ENCODE assay signal across 27 cellular contexts in the genomic region with DNA sequence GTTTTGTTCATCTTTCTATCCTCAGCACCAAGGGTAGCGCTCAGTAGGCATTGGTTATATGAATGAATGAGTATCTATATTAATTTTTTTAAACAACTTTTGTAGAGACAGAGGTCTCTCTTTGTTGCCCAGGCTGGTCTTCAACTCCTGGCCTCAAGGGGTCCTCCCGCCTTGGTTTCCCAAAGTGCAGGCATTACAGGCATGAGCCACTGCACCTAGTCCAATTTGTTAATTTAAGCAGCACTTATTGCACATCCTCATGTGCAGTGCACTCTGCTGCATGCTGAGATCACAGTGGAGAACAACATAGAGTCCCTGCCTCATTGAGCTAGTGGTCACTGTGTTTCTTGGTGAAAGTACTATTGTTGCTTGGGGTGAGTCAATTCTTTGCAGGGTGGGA.
DNase-seq lines count a peak whose midpoint lies in the region; ATAC-seq, FAIRE-seq and TF ChIP-seq lines count a peak whose summit lies in the region.
"Had no signal": no experiment of that assay in that cellular context is flagged by ENCODE, and none has a peak within 500 bp of the region (broad histone marks: within the 10 kb centered on the region; RNA-seq: fewer than 3 reads in every experiment).

No MANE protein-coding gene starts in this region.

- H3K9ac ChIP-seq in HUES6 (ENCODE audit: low read length), result peak overlapping the region; percentile 4
- peak overlapping the region; percentile 21; the same call in 1 of the 2 replicates for H3K9ac ChIP-seq in iPS-20b (ENCODE audit: low read depth, low read length)
- no peak overlapping the region for H3K9ac ChIP-seq in skeletal muscle tissue (ENCODE audit: low read depth in 1 of 3, low read length in 3 of 3)
- H3K9ac ChIP-seq: BLaER1 treated with 17β-estradiol and CSF1 and Interleukin-3, amounts not matched to agents 10 nM and 100 nM had no signal

- no peak for ATAC-seq in HG03469 (IDR thresholded peaks at IDR 0.05; ENCODE audit: unreplicated experiment)
- ATAC-seq: T-cell had no signal

- FAIRE-seq in bronchial epithelial cell (lab: Jason Lieb, UNC) (peak; percentile 28), GM12892 (lab: Jason Lieb, UNC) (no peak)
- FAIRE-seq: A549, D721Med, G401.6 had no signal

- no peak for TF ChIP-seq POLR2A in GM12892 (IDR thresholded peaks at IDR 0.05; ENCODE audit: low read depth, low read length)

- H3K4me1 ChIP-seq in HUES6 (ENCODE audit: control insufficient read depth, insufficient read depth, low read length), result peaks cover 49% of the 10 kb centered on the region
- peaks cover 14% of the 10 kb centered on the region for H3K4me1 ChIP-seq in iPS-20b (ENCODE audit: insufficient read depth, low read length)
- peaks cover 6 to 7% (median 6%) of the 10 kb centered on the region in 3 donors for H3K4me1 ChIP-seq in skeletal muscle tissue (ENCODE audit: control insufficient read depth in 3 of 3, insufficient read depth in 3 of 3, low read length in 3 of 3)

- no peak for TF ChIP-seq CTCF in bronchial epithelial cell (IDR thresholded peaks at IDR 0.05; ENCODE audit: insufficient read depth, low read length, severe bottlenecking)

- DNase-seq in bronchial epithelial cell (ENCODE audit: low read depth), result no peak
- no peak for DNase-seq in GM12892 (ENCODE audit: insufficient read length)
- DNase-seq in HuH-7.5 (ENCODE audit: low spot score), result no peak
- no peak for DNase-seq in NOMO-1 treated with dmso at 0.1 percent for 144 hours (lab: John Stamatoyannopoulos, UW; ENCODE audit: unreplicated experiment)
- DNase-seq: AML-193; CD4-positive, alpha-beta T cell; Karpas-422; NCI-H1092 treated with DMSO at 0.1 percent for 48 hours; NCI-H1436; NCI-H187; NCI-H2081 treated with DMSO at 0.1 percent for 48 hours; NCI-H2171; NCI-H226; NCI-H510A treated with DMSO at 0.1 percent for 48 hours; NCI-H774; NK-92 treated with Interleukin-12 subunit alpha and Interleukin-12 subunit beta, amount 100 ng/mL, for 24 hours; PC-9; T-cell had no signal

- H3K9me3 ChIP-seq in HUES6 (ENCODE audit: control insufficient read depth, insufficient read depth, low read depth, low read length), result peaks cover 6% of the 10 kb centered on the region; the same call in 1 of the 2 replicates
- no peaks in the 10 kb centered on the region for H3K9me3 ChIP-seq in iPS-20b (ENCODE audit: insufficient read depth, low read depth, low read length)
- H3K9me3 ChIP-seq in skeletal muscle tissue (ENCODE audit: control insufficient read depth in 3 of 3, low read length in 3 of 3), result no peaks in the 10 kb centered on the region
- H3K9me3 ChIP-seq: A549; BLaER1 treated with 17β-estradiol and CSF1 and Interleukin-3, amounts not matched to agents 10 nM and 100 nM; SJSA1 had no signal

- peaks cover 9% of the 10 kb centered on the region; the same call in 1 of the 2 replicates for H3K36me3 ChIP-seq in HUES6 (ENCODE audit: control insufficient read depth, insufficient read depth, low read length)
- no peaks in the 10 kb centered on the region for H3K36me3 ChIP-seq in bronchial epithelial cell (ENCODE audit: control insufficient read depth, insufficient read depth, low read length)
- H3K36me3 ChIP-seq in iPS-20b (ENCODE audit: insufficient read depth, low read depth, low read length), result no peaks in the 10 kb centered on the region
- no peaks in the 10 kb centered on the region for H3K36me3 ChIP-seq in skeletal muscle tissue (ENCODE audit: control insufficient read depth in 3 of 3, insufficient read depth in 3 of 3, low read length in 3 of 3)
- H3K36me3 ChIP-seq: BLaER1 treated with 17β-estradiol and CSF1 and Interleukin-3, amounts not matched to agents 10 nM and 100 nM; SJSA1 had no signal

- H3K4me3 ChIP-seq in HUES6 (ENCODE audit: low read depth, low read length), result no peak overlapping the region
- H3K4me3 ChIP-seq in bronchial epithelial cell (ENCODE audit: low read depth, low read length), result no peak overlapping the region
- no peak overlapping the region for H3K4me3 ChIP-seq in iPS-20b (ENCODE audit: low read length)
- H3K4me3 ChIP-seq in skeletal muscle tissue (ENCODE audit: low read length in 3 of 3), result no peak overlapping the region
- H3K4me3 ChIP-seq: A549; BLaER1 treated with 17β-estradiol and CSF1 and Interleukin-3, amounts not matched to agents 10 nM and 100 nM; PC-9; SJSA1 had no signal

- H3K27ac ChIP-seq in HUES6 (ENCODE audit: low read depth, low read length), result no peak overlapping the region
- no peak overlapping the region for H3K27ac ChIP-seq in iPS-20b (ENCODE audit: low read length)
- H3K27ac ChIP-seq in skeletal muscle tissue (ENCODE audit: low read depth, low read length), result peak overlapping the region; percentile 20
- H3K27ac ChIP-seq: BLaER1 treated with 17β-estradiol and CSF1 and Interleukin-3, amounts not matched to agents 10 nM and 100 nM; PC-9; SJSA1 had no signal

- no peaks in the 10 kb centered on the region for H3K27me3 ChIP-seq in HUES6 (ENCODE audit: control insufficient read depth, insufficient read depth, low read length)
- H3K27me3 ChIP-seq in bronchial epithelial cell (ENCODE audit: control insufficient read depth, insufficient read depth, low read length), result no peaks in the 10 kb centered on the region
- no peaks in the 10 kb centered on the region for H3K27me3 ChIP-seq in iPS-20b (ENCODE audit: insufficient read depth, low read length)
- peaks cover 0 to 8% (median 0%) of the 10 kb centered on the region in 3 donors for H3K27me3 ChIP-seq in skeletal muscle tissue (ENCODE audit: control insufficient read depth in 3 of 3, insufficient read depth in 3 of 3, low read length in 3 of 3)
- H3K27me3 ChIP-seq: SJSA1 had no signal

Comparison
In these comparisons a context has a peak if more than half of its experiments do, and no peak if none do; other contexts are left out.
1. H3K9ac ChIP-seq: peak in HUES6 (single experiment) and iPS-20b (single experiment); none in skeletal muscle tissue (0 of 3).